24 cellular contexts compared by ENCODE assay signal in genomic region chr3:108755686-108756085, GRCh38. TPM values are rescaled to one million over a fixed set of nuclear protein-coding genes. Genes with fewer than 3 reads are reported as not detected.
"Had no signal": no experiment of that assay in that cellular context is flagged by ENCODE, and none has a peak within 500 bp of the region (broad histone marks: within the 10 kb centered on the region; RNA-seq: fewer than 3 reads in every experiment).

No MANE protein-coding gene starts in this region.

- H3K4me1 ChIP-seq: foreskin keratinocyte, lower lobe of right lung, pancreas, psoas muscle, right atrium auricular region, suprapubic skin, tibial nerve, uterus had no signal

- H3K27me3 ChIP-seq: cardiac muscle cell, foreskin keratinocyte, neutrophil, pancreas, right atrium auricular region, suprapubic skin, tibial nerve, uterus had no signal

- ATAC-seq: activated T-cell treated with anti-CD3 and anti-CD28 coated beads, Interleukin-2, amount 50 U/mL, for 4 hours; foreskin keratinocyte; left lobe of liver; lower lobe of right lung; mucosa of descending colon; naive thymus-derived CD8-positive, alpha-beta T cell; pancreas; psoas muscle; T-cell had no signal

- DNase-seq: activated CD4-positive, alpha-beta T cell treated with anti-CD3 and anti-CD28 coated beads, Interleukin-2, amount 10 ng/mL, durations not matched to agents 7 days and 5 days; activated CD4-positive, CD25-positive, alpha-beta regulatory T cell treated with anti-CD3 and anti-CD28 coated beads, Interleukin-2, amount 50 U/mL, for 72 hours; activated CD8-positive, alpha-beta memory T cell treated with anti-CD3 and anti-CD28 coated beads, Interleukin-2, amount 50 U/mL, for 48 hours; activated naive CD4-positive, alpha-beta T cell treated with Interleukin-2 at 50 U/mL for 16 hours; activated T-cell treated with anti-CD3 and anti-CD28 coated beads, Interleukin-2, amount 50 U/mL, for 4 hours; amygdala; foreskin keratinocyte; lower lobe of right lung; mesendoderm; naive thymus-derived CD8-positive, alpha-beta T cell; pancreas; psoas muscle; stimulated activated CD4-positive, alpha-beta T cell treated with anti-CD3 and anti-CD28 coated beads, Interleukin-4, amount 100 ng/mL, for 24 hours; T-cell; uterus; WERI-Rb-1 had no signal

- H3K9me3 ChIP-seq: lower lobe of right lung, mucosa of descending colon, neutrophil, pancreas, psoas muscle, right atrium auricular region, tibial nerve, uterus had no signal

- H3K36me3 ChIP-seq: cardiac muscle cell, lower lobe of right lung, neutrophil, pancreas, right atrium auricular region, suprapubic skin, tibial nerve, uterus, WERI-Rb-1 had no signal

- H3K27ac ChIP-seq: cardiac muscle cell, foreskin keratinocyte, lower lobe of right lung, neutrophil, pancreas, psoas muscle, right atrium auricular region, suprapubic skin, tibial nerve, uterus, WERI-Rb-1 had no signal

- H3K4me3 ChIP-seq: cardiac muscle cell, lower lobe of right lung, mucosa of descending colon, pancreas, psoas muscle, right atrium auricular region, suprapubic skin, tibial nerve, uterus had no signal

RNA-seq across cellular contexts. Expression of gene RETNLB, which starts 1.5 kb away (rescaled TPM):
- polyA plus RNA-seq: cardiac muscle cell; esophagus; foreskin keratinocyte; naive thymus-derived CD8-positive, alpha-beta T cell; pancreas; psoas muscle had no signal
